Comparison of ENCODE assay signal across 9 cellular contexts in the genomic region with DNA sequence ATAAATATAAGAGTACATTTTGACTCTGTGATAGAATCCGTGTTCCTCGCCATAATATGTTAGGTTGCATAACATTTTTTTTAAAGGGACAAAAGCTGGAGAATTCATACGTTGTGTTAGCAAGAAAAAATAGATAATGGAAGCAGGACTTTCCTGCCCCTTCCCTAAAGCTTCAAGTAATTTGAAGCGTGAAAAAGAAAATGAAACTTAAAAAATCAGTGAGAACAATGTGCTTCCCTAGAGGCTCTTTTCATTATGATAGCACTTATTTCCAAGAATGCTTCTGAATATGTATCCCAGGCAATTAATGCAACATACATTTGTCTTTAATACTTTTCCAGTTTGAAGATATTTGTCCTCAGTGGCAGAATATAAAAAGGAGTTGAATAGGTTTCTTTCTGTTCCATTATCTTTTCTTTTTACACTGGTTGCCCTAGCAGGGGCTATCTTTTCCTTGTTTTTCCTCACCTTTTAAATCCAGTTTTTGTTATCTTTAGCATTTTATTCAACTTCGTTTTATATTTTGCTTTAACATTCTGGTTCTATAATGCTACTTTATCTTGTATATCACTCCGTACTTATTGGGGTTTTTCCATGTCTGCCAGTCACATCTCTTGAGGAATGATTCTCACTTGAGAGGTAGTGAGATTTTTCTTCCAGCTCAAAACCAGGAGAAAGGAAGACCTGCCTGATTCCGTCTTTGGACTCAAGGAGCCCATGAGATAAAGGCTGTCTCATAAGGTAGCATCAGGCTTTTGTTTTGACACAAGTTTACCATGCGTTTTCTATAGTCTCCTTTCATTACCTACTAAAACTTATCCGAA.
A peak's percentile ranks its signal among the peaks of the same experiment; 100 is the strongest.
DNase-seq lines count a peak whose midpoint lies in the region; ATAC-seq and TF ChIP-seq lines count a peak whose summit lies in the region.
"Had no signal": no experiment of that assay in that cellular context is flagged by ENCODE, and none has a peak within 500 bp of the region (broad histone marks: within the 10 kb centered on the region; RNA-seq: fewer than 3 reads in every experiment).

No MANE protein-coding gene starts in this region.

- peaks cover 78 to 94% of the 10 kb centered on the region in 2 donors for H3K4me1 ChIP-seq in gastrocnemius medialis

- H3K36me3 ChIP-seq in SK-N-MC (ENCODE audit: insufficient read depth, low read length), result peaks cover 12% of the 10 kb centered on the region
- no peaks in the 10 kb centered on the region for H3K36me3 ChIP-seq in gastrocnemius medialis

- in situ Hi-C loops in gastrocnemius medialis (cut with MboI; ENCODE audit: low sequenced_read_pairs in 4 of 4), result no loop called here

- intact Hi-C loops in gastrocnemius medialis (cut with DNase I; ENCODE audit: low total_unique reads), result no loop called here

- H3K27ac ChIP-seq in SK-N-MC (peak overlapping the region; percentile 53), gastrocnemius medialis (peak overlapping the region; percentile 92 to 96 (median 94))

- peak overlapping the region; percentile 15 for H3K9ac ChIP-seq in SK-N-MC (ENCODE audit: insufficient read length)

- H3K27me3 ChIP-seq in gastrocnemius medialis, result no peaks in the 10 kb centered on the region

- TF ChIP-seq POLR2A in gastrocnemius medialis (IDR thresholded peaks at IDR 0.05), result no peak

- TF ChIP-seq CTCF in fibroblast of villous mesenchyme (IDR thresholded peaks at IDR 0.05; ENCODE audit: insufficient read depth, low read depth, low read length) (no peak), gastrocnemius medialis (IDR thresholded peaks at IDR 0.05 in 4 of 5, conservative IDR thresholded peaks at IDR 0.05 in 1 of 5) (no peak)

- DNase-seq in SK-N-MC (ENCODE audit: low read depth, low spot score) (no peak), fibroblast of villous mesenchyme (ENCODE audit: low read depth) (peak; percentile 57), gastrocnemius medialis (no peak), NCI-H526 treated with DMSO at 0.1 percent for 48 hours (lab: John Stamatoyannopoulos, UW) (no peak), SK-N-DZ (ENCODE audit: low spot score) (no peak), SHP77 (lab: John Stamatoyannopoulos, UW) (no peak)
- DNase-seq: NCI-H1930 had no signal

- H3K4me3 ChIP-seq in SK-N-MC (peak overlapping the region; percentile 40), fibroblast of villous mesenchyme (ENCODE audit: low read depth, low read length) (peak overlapping the region; percentile 34), gastrocnemius medialis (peak overlapping the region; percentile 27 to 54 (median 36))

- H3K9me3 ChIP-seq in SK-N-MC (ENCODE audit: low read depth, low read length), result no peaks in the 10 kb centered on the region
- no peaks in the 10 kb centered on the region for H3K9me3 ChIP-seq in gastrocnemius medialis

- ATAC-seq in GM18511 (IDR thresholded peaks at IDR 0.05; ENCODE audit: unreplicated experiment), result peak; percentile 49
- peak in 1 of 2 donors; percentile 32 for ATAC-seq in gastrocnemius medialis
- no peak for ATAC-seq in HG03457 (IDR thresholded peaks at IDR 0.05; ENCODE audit: unreplicated experiment)
